In genomic region chr9:94925751-94926456, GRCh38 we compare ENCODE assay signal across 20 cellular contexts.
DNase-seq lines count a peak whose midpoint lies in the region; ATAC-seq and TF ChIP-seq lines count a peak whose summit lies in the region.
"Had no signal": no experiment of that assay in that cellular context is flagged by ENCODE, and none has a peak within 500 bp of the region (broad histone marks: within the 10 kb centered on the region; RNA-seq: fewer than 3 reads in every experiment).

No MANE protein-coding gene starts in this region.

- H3K4me1 ChIP-seq in foreskin keratinocyte, result peaks cover 29% of the 10 kb centered on the region
- H3K4me1 ChIP-seq in vagina, result peaks cover 74% of the 10 kb centered on the region

- H3K4me3 Mint-ChIP-seq in natural killer cell treated with Interleukin-12 subunit alpha and Interleukin-12 subunit beta and Interleukin-15 and Interleukin-18, amount 100 ng/mL, for 72 hours, result no peak overlapping the region
- H3K4me3 Mint-ChIP-seq in natural killer cell, result no peak overlapping the region
- H3K4me3 Mint-ChIP-seq in osteocyte (ENCODE audit: unreplicated experiment), result no peak overlapping the region
- H3K4me3 Mint-ChIP-seq: activated naive CD8-positive, alpha-beta T cell treated with anti-CD3 and anti-CD28 coated beads, Interleukin-2, amount 50 U/mL, for 24 hours; activated T-helper 1 cell treated with anti-CD3 and anti-CD28 coated beads, Interleukin-12 subunit alpha, Interleukin-12 subunit beta, Interleukin-2, Interleukin-4 antibody, amounts not matched to agents 30 ng/mL and 10 ng/mL and 1 ng/mL, durations not matched to agents 14 hours and 24 hours and 36 hours; CD4-positive, CD25-positive, alpha-beta regulatory T cell; naive B cell had no signal

- TF ChIP-seq POLR2A in vagina (IDR thresholded peaks at IDR 0.05), result no peak

- no peaks in the 10 kb centered on the region for H3K36me3 ChIP-seq in vagina
- H3K36me3 ChIP-seq: esophagus muscularis mucosa had no signal

- peaks cover 0 to 6% of the 10 kb centered on the region in 2 donors for H3K4me1 Mint-ChIP-seq in natural killer cell treated with Interleukin-12 subunit alpha and Interleukin-12 subunit beta and Interleukin-15 and Interleukin-18, amount 100 ng/mL, for 72 hours (ENCODE audit: low read depth in 2 of 2)
- H3K4me1 Mint-ChIP-seq in natural killer cell (peaks cover 0 to 18% of the 10 kb centered on the region in 2 donors), osteocyte (ENCODE audit: unreplicated experiment) (peaks cover 82% of the 10 kb centered on the region)
- H3K4me1 Mint-ChIP-seq: activated naive CD8-positive, alpha-beta T cell treated with anti-CD3 and anti-CD28 coated beads, Interleukin-2, amount 50 U/mL, for 24 hours had no signal

- H3K9me3 Mint-ChIP-seq in natural killer cell treated with Interleukin-12 subunit alpha and Interleukin-12 subunit beta and Interleukin-15 and Interleukin-18, amount 100 ng/mL, for 72 hours, result no peaks in the 10 kb centered on the region
- H3K9me3 Mint-ChIP-seq in natural killer cell (no peaks in the 10 kb centered on the region), osteocyte (ENCODE audit: unreplicated experiment) (no peaks in the 10 kb centered on the region)
- H3K9me3 Mint-ChIP-seq: activated naive CD8-positive, alpha-beta T cell treated with anti-CD3 and anti-CD28 coated beads, Interleukin-2, amount 50 U/mL, for 24 hours; activated T-helper 1 cell treated with anti-CD3 and anti-CD28 coated beads, Interleukin-12 subunit alpha, Interleukin-12 subunit beta, Interleukin-2, Interleukin-4 antibody, amounts not matched to agents 30 ng/mL and 10 ng/mL and 1 ng/mL, durations not matched to agents 14 hours and 24 hours and 36 hours; CD4-positive, CD25-positive, alpha-beta regulatory T cell; naive B cell had no signal

- peak; percentile 32 for DNase-seq in natural killer cell treated with Interleukin-12 subunit alpha and Interleukin-12 subunit beta and Interleukin-15 and Interleukin-18, amount 100 ng/mL, for 72 hours (ENCODE audit: low spot score)
- DNase-seq in natural killer cell (no peak), foreskin keratinocyte (peak in 1 of 2 donors; percentile 38), osteocyte (ENCODE audit: extremely low spot score, unreplicated experiment) (no peak), vagina (ENCODE audit: extremely low spot score in 2 of 2) (no peak), AG08395 (ENCODE audit: low spot score) (no peak), NCI-H1105 treated with DMSO at 0.1 percent for 48 hours (lab: John Stamatoyannopoulos, UW) (no peak), A172 (ENCODE audit: low spot score) (no peak)
- DNase-seq: activated CD4-positive, alpha-beta T cell treated with anti-CD3 and anti-CD28 coated beads for 1 hour; activated naive CD8-positive, alpha-beta T cell treated with anti-CD3 and anti-CD28 coated beads, Interleukin-2, amount 50 U/mL, for 24 hours; CD4-positive, CD25-positive, alpha-beta regulatory T cell; DMS53; dorsolateral prefrontal cortex; naive B cell; NCI-H1436; NCI-H774; stimulated activated CD4-positive, alpha-beta T cell treated with anti-CD3 and anti-CD28 coated beads, Interleukin-4, amount 100 ng/mL, for 1 hour had no signal

- H3K27ac Mint-ChIP-seq in natural killer cell treated with Interleukin-12 subunit alpha and Interleukin-12 subunit beta and Interleukin-15 and Interleukin-18, amount 100 ng/mL, for 72 hours, result no peak overlapping the region
- H3K27ac Mint-ChIP-seq in natural killer cell (no peak overlapping the region), osteocyte (ENCODE audit: unreplicated experiment) (peak overlapping the region; percentile 69)
- H3K27ac Mint-ChIP-seq: activated naive CD8-positive, alpha-beta T cell treated with anti-CD3 and anti-CD28 coated beads, Interleukin-2, amount 50 U/mL, for 24 hours; activated T-helper 1 cell treated with anti-CD3 and anti-CD28 coated beads, Interleukin-12 subunit alpha, Interleukin-12 subunit beta, Interleukin-2, Interleukin-4 antibody, amounts not matched to agents 30 ng/mL and 10 ng/mL and 1 ng/mL, durations not matched to agents 14 hours and 24 hours and 36 hours; naive B cell had no signal

- H3K36me3 Mint-ChIP-seq in natural killer cell treated with Interleukin-12 subunit alpha and Interleukin-12 subunit beta and Interleukin-15 and Interleukin-18, amount 100 ng/mL, for 72 hours, result no peaks in the 10 kb centered on the region
- H3K36me3 Mint-ChIP-seq in natural killer cell (no peaks in the 10 kb centered on the region), osteocyte (ENCODE audit: unreplicated experiment) (peaks cover 11% of the 10 kb centered on the region)

- H3K27me3 Mint-ChIP-seq in natural killer cell treated with Interleukin-12 subunit alpha and Interleukin-12 subunit beta and Interleukin-15 and Interleukin-18, amount 100 ng/mL, for 72 hours, result no peaks in the 10 kb centered on the region
- H3K27me3 Mint-ChIP-seq in natural killer cell (ENCODE audit: low read depth in 2 of 2) (no peaks in the 10 kb centered on the region), osteocyte (ENCODE audit: unreplicated experiment) (no peaks in the 10 kb centered on the region)
- H3K27me3 Mint-ChIP-seq: activated naive CD8-positive, alpha-beta T cell treated with anti-CD3 and anti-CD28 coated beads, Interleukin-2, amount 50 U/mL, for 24 hours; CD4-positive, CD25-positive, alpha-beta regulatory T cell; naive B cell had no signal

- no peaks in the 10 kb centered on the region for H3K9me3 ChIP-seq in vagina
- H3K9me3 ChIP-seq: esophagus muscularis mucosa had no signal

- H3K27ac ChIP-seq in foreskin keratinocyte, result peak overlapping the region; percentile 8
- peak overlapping the region; percentile 89 for H3K27ac ChIP-seq in vagina
- H3K27ac ChIP-seq: esophagus muscularis mucosa had no signal

- TF ChIP-seq CTCF in natural killer cell (IDR thresholded peaks at IDR 0.05) (no peak), foreskin keratinocyte (conservative IDR thresholded peaks at IDR 0.05) (no peak), osteocyte (IDR thresholded peaks at IDR 0.05) (no peak), vagina (IDR thresholded peaks at IDR 0.05) (no peak)

- H3K4me3 ChIP-seq in vagina, result no peak overlapping the region
- H3K4me3 ChIP-seq: dorsolateral prefrontal cortex, esophagus muscularis mucosa, lung had no signal

- ATAC-seq in natural killer cell treated with Interleukin-12 subunit alpha and Interleukin-12 subunit beta and Interleukin-15 and Interleukin-18, amount 100 ng/mL, for 72 hours, result no peak
- ATAC-seq in natural killer cell (no peak), foreskin keratinocyte (no peak)
- ATAC-seq: activated naive CD8-positive, alpha-beta T cell treated with anti-CD3 and anti-CD28 coated beads, Interleukin-2, amount 50 U/mL, for 24 hours had no signal

- intact Hi-C loops in natural killer cell (cut with micrococcal nuclease), result no loop called here
- intact Hi-C loops in vagina (cut with DNase I), result no loop called here

- H3K27me3 ChIP-seq in foreskin keratinocyte, result no peaks in the 10 kb centered on the region
- no peaks in the 10 kb centered on the region for H3K27me3 ChIP-seq in vagina
- H3K27me3 ChIP-seq: dorsolateral prefrontal cortex, esophagus muscularis mucosa had no signal
